In genomic region chr12:88036368-88036965, GRCh38 we compare ENCODE assay signal across 8 cellular contexts. TPM values are rescaled to one million over a fixed set of nuclear protein-coding genes. Genes with fewer than 3 reads are reported as not detected.
A peak's percentile ranks its signal among the peaks of the same experiment; 100 is the strongest.
DNase-seq lines count a peak whose midpoint lies in the region; ATAC-seq, FAIRE-seq and TF ChIP-seq lines count a peak whose summit lies in the region.

No MANE protein-coding gene starts in this region.

- H3K27ac ChIP-seq in KOPT-K1 (ENCODE audit: low read depth, low read length, poor library complexity, severe bottlenecking): peak overlapping the region; percentile 74
- no peak overlapping the region for H3K27ac ChIP-seq in HepG2 (ENCODE audit: extremely low read length, insufficient read depth, low read length)
- no peak overlapping the region for H3K27ac ChIP-seq in aorta (ENCODE audit: low read depth in 1 of 2, low read length in 2 of 2)

- CTCF ChIA-PET in HepG2 (lab: Yijun Ruan, JAX; ENCODE audit: low intra/inter-chr PET ratio, low total read pairs): no interaction called here

- BruUV-seq in HepG2 (replicated peaks; lab: Mats Ljungman, UMichigan): TSS peak; percentile 56

- POLR2A ChIA-PET in HepG2 (lab: Yijun Ruan, JAX): no interaction called here

- peaks cover 27% of the 10 kb centered on the region for H3K79me2 ChIP-seq in HepG2 (ENCODE audit: insufficient read depth, low read length)

- no peak overlapping the region for H2AFZ ChIP-seq in HepG2 (ENCODE audit: low read length)

- no peak for TF ChIP-seq EP300 in HepG2 (IDR thresholded peaks at IDR 0.05; ENCODE audit: low read depth in 2 of 2, low read length in 2 of 2)
- no peak for TF ChIP-seq EP300 in HepG2 (CRISPR knock-in tag; IDR thresholded peaks at IDR 0.05; ENCODE audit: borderline replicate concordance)

- in situ Hi-C loops in astrocyte of the cerebellum (cut with HindIII; ENCODE audit: low sequenced_read_pairs): no loop called here
- in situ Hi-C loops in HepG2 (cut with HindIII; ENCODE audit: extremely low pct_ligation_motif_present, low pct_unique_long_range_greater_than_20kb): no loop called here

- DNase-seq in D721Med (ENCODE audit: insufficient read length, low spot score) (no peak), astrocyte of the cerebellum (ENCODE audit: low read depth) (no peak), HepG2 (ENCODE audit: low spot score) (no peak), aorta (no peak), NCI-H1092 (lab: John Stamatoyannopoulos, UW) (no peak)

- peaks cover 31% of the 10 kb centered on the region for H3K4me1 ChIP-seq in HepG2 (ENCODE audit: insufficient read depth, low read length)
- peaks cover 2 to 3% of the 10 kb centered on the region in 2 donors for H3K4me1 ChIP-seq in aorta (ENCODE audit: control insufficient read depth in 1 of 2, insufficient read depth in 2 of 2, low read length in 2 of 2)

- no peaks in the 10 kb centered on the region; a peak in 1 of 5 replicates for H3K27me3 ChIP-seq in HepG2 (ENCODE audit: control insufficient read depth in 1 of 2, insufficient read depth in 2 of 2, low read length in 2 of 2)
- H3K27me3 ChIP-seq in aorta (ENCODE audit: control insufficient read depth in 1 of 2, insufficient read depth in 2 of 2, low read length in 1 of 2): no peaks in the 10 kb centered on the region

- H4K20me1 ChIP-seq in HepG2 (ENCODE audit: insufficient read depth, low read length): no peaks in the 10 kb centered on the region

- WGBS in HepG2 (ENCODE audit: low lambda C conversion rate): 35% methylated on average over 4 of the region's 4 CpGs
- 17 to 19% methylated on average over 4 of the region's 4 CpGs for WGBS in aorta, 2 donors

- TF ChIP-seq RAD21 in HepG2 (CRISPR knock-in tag; IDR thresholded peaks at IDR 0.05): no peak

- peaks cover 2% of the 10 kb centered on the region for H3K9me3 ChIP-seq in KOPT-K1 (ENCODE audit: insufficient read depth, low read length, poor library complexity, severe bottlenecking)
- no peaks in the 10 kb centered on the region for H3K9me3 ChIP-seq in HepG2 (ENCODE audit: low read length)
- no peaks in the 10 kb centered on the region for H3K9me3 ChIP-seq in aorta (ENCODE audit: control insufficient read depth, low read length)

- ATAC-seq in HepG2 (no peak), aorta (ENCODE audit: low FRiP score) (no peak), GM19023 (IDR thresholded peaks at IDR 0.05; ENCODE audit: unreplicated experiment) (no peak), GM19397 (IDR thresholded peaks at IDR 0.05; ENCODE audit: unreplicated experiment) (no peak)

- peak overlapping the region; percentile 78 for H3K9ac ChIP-seq in HepG2 (ENCODE audit: insufficient read depth, low read depth, low read length)

- H3K4me3 ChIP-seq in astrocyte of the cerebellum (ENCODE audit: low read depth, low read length) (peak overlapping the region; percentile 87), HepG2 (replicated peaks in 1 of 3; ENCODE audit: insufficient read depth in 1 of 3, low read depth in 2 of 3, low read length in 3 of 3) (peak overlapping the region; percentile 66 to 86 (median 85); a peak in 5 of 6 replicates), aorta (ENCODE audit: low read length in 2 of 2) (peak overlapping the region; percentile 80 to 100)

- H3K36me3 ChIP-seq in KOPT-K1 (ENCODE audit: insufficient read depth, low read length): peaks cover 23% of the 10 kb centered on the region
- H3K36me3 ChIP-seq in HepG2 (replicated peaks in 1 of 2; ENCODE audit: control insufficient read depth in 1 of 2, insufficient read depth in 2 of 2, low read length in 2 of 2): no peaks in the 10 kb centered on the region; a peak in 1 of 5 replicates
- H3K36me3 ChIP-seq in aorta (ENCODE audit: control insufficient read depth in 1 of 2, insufficient read depth in 2 of 2, low read length in 1 of 2): no peaks in the 10 kb centered on the region

- intact Hi-C loops in HepG2 (cut with micrococcal nuclease; ENCODE audit: unreplicated experiment): loop anchor here (5.0 kb wide), 1 partner anchor 106 kb away; the partner anchor contains the start of genes CEP290 and TMTC3
- intact Hi-C loops in aorta (cut with DNase I): no loop called here

- TF ChIP-seq CTCF in D721Med (IDR thresholded peaks at IDR 0.05; ENCODE audit: insufficient read depth, missing control alignments): no peak
- TF ChIP-seq CTCF in astrocyte of the cerebellum (IDR thresholded peaks at IDR 0.05; ENCODE audit: low read depth, low read length, missing control alignments): no peak
- no peak for TF ChIP-seq CTCF in HepG2 (CRISPR knock-in tag; IDR thresholded peaks at IDR 0.05)

- FAIRE-seq in D721Med (lab: Jason Lieb, UNC) (peak; percentile 86), HepG2 (lab: Jason Lieb, UNC) (peak; percentile 8)

- no peak for TF ChIP-seq POLR2A in HepG2 (IDR thresholded peaks at IDR 0.05; ENCODE audit: insufficient read depth in 1 of 2, low read depth in 2 of 2, low read length in 2 of 2)

- peak overlapping the region; percentile 83 for H3K4me2 ChIP-seq in HepG2 (ENCODE audit: low read depth, low read length)

TF ChIP-seq in HepG2, 621 proteins besides CTCF, POLR2A, EP300 and RAD21 (continues in another document):
- no peak for TF ChIP-seq KLF13 (CRISPR knock-in tag; IDR thresholded peaks at IDR 0.05)
- no peak for TF ChIP-seq SALL2 (CRISPR knock-in tag; IDR thresholded peaks at IDR 0.05)
- no peak for TF ChIP-seq GMEB1 (CRISPR knock-in tag; IDR thresholded peaks at IDR 0.05; ENCODE audit: borderline replicate concordance)
- TF ChIP-seq ZNF441 (CRISPR knock-in tag; IDR thresholded peaks at IDR 0.05; ENCODE audit: borderline replicate concordance): no peak
- no peak for TF ChIP-seq ZNF503 (CRISPR knock-in tag; IDR thresholded peaks at IDR 0.05)
- no peak for TF ChIP-seq AHR (CRISPR knock-in tag; IDR thresholded peaks at IDR 0.05)
- TF ChIP-seq ZNF737 (CRISPR knock-in tag; IDR thresholded peaks at IDR 0.05; ENCODE audit: borderline replicate concordance): no peak
- TF ChIP-seq TBL1XR1 (IDR thresholded peaks at IDR 0.05; ENCODE audit: borderline replicate concordance, low read length, partially characterized antibody): no peak
- no peak for TF ChIP-seq KMT2A (CRISPR knock-in tag; IDR thresholded peaks at IDR 0.05)

RNA-seq across cellular contexts. Expression of gene C12orf50, which starts 7.3 kb away (rescaled TPM):
- total RNA-seq in HepG2 (2016; rRNA removed; fragmentation: Illumina TruSeq; extraction: Trizol) (not detected in 2 replicates), aorta (under 1 TPM; 0.32 to 0.48 TPM)
- not detected in 2 replicates for total RNA-seq in HepG2 (2016; cell fraction: cytosol; rRNA removed; fragmentation: Illumina TruSeq; extraction: Trizol; ENCODE audit: low read depth)
- 0.06 TPM in 1 of 2 replicates, not detected in the other for total RNA-seq in HepG2 (2016; cell fraction: insoluble cytoplasmic fraction; rRNA removed; fragmentation: Illumina TruSeq; extraction: Trizol)
- not detected in 2 replicates for total RNA-seq in HepG2 (2016; cell fraction: membrane; rRNA removed; fragmentation: Illumina TruSeq; extraction: Trizol)
- not detected in 2 replicates for total RNA-seq in HepG2 (2016; cell fraction: nucleus; rRNA removed; fragmentation: Illumina TruSeq; extraction: Trizol)
- polyA plus RNA-seq in HepG2 (2011; rRNA removed) (0.13 TPM in 1 of 2 replicates, not detected in the other), aorta (not detected)
- not detected in 2 replicates for polyA plus RNA-seq in HepG2 (2011; cell fraction: cytosol; rRNA removed)
- not detected in 2 replicates for polyA plus RNA-seq in HepG2 (2011; cell fraction: nucleus; rRNA removed)
- polyA plus RNA-seq in HepG2 (2012): not detected in 2 replicates
- polyA plus RNA-seq in HepG2 (2016; cell fraction: cytosol; fragmentation: Illumina TruSeq; extraction: Trizol; ENCODE audit: low read depth): not detected in 2 replicates
- not detected in 2 replicates for polyA plus RNA-seq in HepG2 (2016; cell fraction: insoluble cytoplasmic fraction; fragmentation: Illumina TruSeq; extraction: Trizol; ENCODE audit: low read depth)
- not detected in 2 replicates for polyA plus RNA-seq in HepG2 (2016; cell fraction: membrane; fragmentation: Illumina TruSeq; extraction: Trizol; ENCODE audit: low read depth)
- not detected in 2 replicates for polyA plus RNA-seq in HepG2 (2016; cell fraction: nucleus; fragmentation: Illumina TruSeq; extraction: Trizol; ENCODE audit: insufficient read depth, low read depth)
- polyA minus RNA-seq in HepG2 (2011; rRNA and poly(A)+ RNA removed; ENCODE audit: low replicate concordance): not detected in 2 replicates
- not detected in 2 replicates for polyA minus RNA-seq in HepG2 (2011; cell fraction: cytosol; rRNA and poly(A)+ RNA removed)
- polyA minus RNA-seq in HepG2 (2011; cell fraction: nucleus; rRNA and poly(A)+ RNA removed): not detected in 2 replicates
